Comparison of ENCODE assay signal across 9 cellular contexts in the genomic region with DNA sequence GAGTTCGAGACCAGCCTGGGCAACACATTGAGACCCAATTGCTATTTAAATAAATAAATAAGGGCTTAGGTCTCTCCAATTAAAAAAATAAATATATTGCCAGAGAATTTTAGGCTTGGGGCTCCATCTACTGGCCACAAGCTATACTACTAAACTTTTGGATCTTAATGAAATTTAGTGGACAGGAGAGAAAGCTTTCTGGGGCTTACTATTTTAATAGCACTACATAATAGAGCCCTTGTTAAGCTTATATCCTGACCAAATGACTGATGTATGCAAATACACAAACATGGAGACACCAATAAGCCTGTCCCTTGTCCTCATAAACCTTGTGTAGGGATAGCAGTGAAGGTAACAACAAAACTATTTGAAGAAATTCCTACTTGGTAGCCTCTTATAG. TPM values are rescaled to one million over a fixed set of nuclear protein-coding genes. Genes with fewer than 3 reads are reported as not detected.
DNase-seq lines count a peak whose midpoint lies in the region; ATAC-seq and TF ChIP-seq lines count a peak whose summit lies in the region.
"Had no signal": no experiment of that assay in that cellular context is flagged by ENCODE, and none has a peak within 500 bp of the region (broad histone marks: within the 10 kb centered on the region; RNA-seq: fewer than 3 reads in every experiment).

No MANE protein-coding gene starts in this region.

- DNase-seq in BJ (ENCODE audit: low read depth) (no peak), H9 (no peak), kidney glomerular epithelial cell (lab: John Stamatoyannopoulos, UW) (peak; percentile 44), ovary (no peak)
- peak; percentile 43 for DNase-seq in activated CD4-positive, alpha-beta T cell treated with anti-CD3 and anti-CD28 coated beads, Interleukin-2, amount 10 ng/mL, durations not matched to agents 7 days and 5 days
- no peak for DNase-seq in activated T-helper 2 cell treated with anti-CD3 and anti-CD28 coated beads, Interferon-gamma antibody, Interleukin-2, Interleukin-4, amounts not matched to agents 10 μg/mL and 5 μg/mL and 100 μg/mL, durations not matched to agents 14 hours and 24 hours and 36 hours (ENCODE audit: low spot score)
- no peak for DNase-seq in stimulated activated naive CD4-positive, alpha-beta T cell treated with Interleukin-2 at 50 U/mL for 16 hours (lab: John Stamatoyannopoulos, UW)

- H3K27me3 ChIP-seq in BJ (ENCODE audit: control insufficient read depth, insufficient read depth, low read length) (no peaks in the 10 kb centered on the region), H9 (ENCODE audit: insufficient read depth, low read length) (no peaks in the 10 kb centered on the region), ovary (no peaks in the 10 kb centered on the region)

- H2BK120ac ChIP-seq in H9 (ENCODE audit: low read depth, low read length, poor library complexity, severe bottlenecking): no peak overlapping the region

- no peak overlapping the region for H3K14ac ChIP-seq in H9 (ENCODE audit: insufficient read depth, low read length)

- TF ChIP-seq EP300 in ovary (IDR thresholded peaks at IDR 0.05): no peak

- peaks cover 31% of the 10 kb centered on the region for H3K36me3 ChIP-seq in BJ (ENCODE audit: control insufficient read depth, insufficient read depth, low read length)
- no peaks in the 10 kb centered on the region for H3K36me3 ChIP-seq in ovary

- no peak overlapping the region for H3K18ac ChIP-seq in H9 (ENCODE audit: insufficient read length, low read depth, low read length)

- CTCF ChIA-PET in BJ (lab: Yijun Ruan, JAX): interaction anchor here (0.5 to 2.7 kb wide), 26 partner anchors 9 to 911 kb away, joined by 3 to 25 read pairs (median 3); partner anchors contain the start of genes PAQR6 and SMG5
- CTCF ChIA-PET in activated CD4-positive, alpha-beta T cell treated with anti-CD3 and anti-CD28 coated beads, Interleukin-2, amount 10 ng/mL, durations not matched to agents 7 days and 5 days (lab: Charles Lee): interaction anchor here (0.6 to 1.9 kb wide), 16 partner anchors 9 to 190 kb away, joined by 3 to 8 read pairs (median 4); partner anchors contain the start of gene CCT3

- no peaks in the 10 kb centered on the region for H3K79me2 ChIP-seq in H9 (ENCODE audit: insufficient read depth, low read length)

- no peaks in the 10 kb centered on the region for H4K20me1 ChIP-seq in H9 (ENCODE audit: control insufficient read depth, insufficient read depth, insufficient read length)

- H3K36me3 Mint-ChIP-seq in H9 (ENCODE audit: insufficient read depth in 1 of 3, low read depth in 3 of 3): peaks cover 61 to 96% (median 87%) of the 10 kb centered on the region in 3 experiments
- peaks cover 43% of the 10 kb centered on the region for H3K36me3 Mint-ChIP-seq in activated CD4-positive, alpha-beta T cell treated with anti-CD3 and anti-CD28 coated beads, Interleukin-2, amount 10 ng/mL, durations not matched to agents 7 days and 5 days (ENCODE audit: low read depth)
- peaks cover 85% of the 10 kb centered on the region for H3K36me3 Mint-ChIP-seq in activated T-helper 2 cell treated with anti-CD3 and anti-CD28 coated beads, Interferon-gamma antibody, Interleukin-2, Interleukin-4, amounts not matched to agents 10 μg/mL and 5 μg/mL and 100 μg/mL, durations not matched to agents 14 hours and 24 hours and 36 hours (ENCODE audit: low read depth)

- no peak overlapping the region for H2BK12ac ChIP-seq in H9 (ENCODE audit: insufficient read length, low read depth, low read length)

- no peak overlapping the region for H3K56ac ChIP-seq in H9 (ENCODE audit: insufficient read length, low read depth, low read length)

- TF ChIP-seq POLR2A in ovary (IDR thresholded peaks at IDR 0.05): no peak

- H3K9me3 ChIP-seq in H9 (ENCODE audit: control insufficient read depth, low read depth, low read length) (no peaks in the 10 kb centered on the region), ovary (no peaks in the 10 kb centered on the region)

- H2AK5ac ChIP-seq in H9 (ENCODE audit: insufficient read length, low read length): no peak overlapping the region

- no peaks in the 10 kb centered on the region for H3K23me2 ChIP-seq in H9 (ENCODE audit: insufficient read length, low read depth, low read length, poor library complexity, severe bottlenecking)

- H3K27ac ChIP-seq in H9 (ENCODE audit: insufficient read length, low read depth, low read length) (no peak overlapping the region), ovary (no peak overlapping the region)

- no peaks in the 10 kb centered on the region for H3K79me1 ChIP-seq in H9 (ENCODE audit: insufficient read depth, low read depth, low read length, poor library complexity, severe bottlenecking)

- H2BK15ac ChIP-seq in H9 (ENCODE audit: low read depth, low read length): no peak overlapping the region

- no peak overlapping the region for H4K5ac ChIP-seq in H9 (ENCODE audit: insufficient read length, low read depth, low read length)

- no peak overlapping the region for H4K91ac ChIP-seq in H9 (ENCODE audit: insufficient read length, low read depth, low read length)

- intact Hi-C loops in activated T-helper 2 cell treated with anti-CD3 and anti-CD28 coated beads, Interferon-gamma antibody, Interleukin-2, Interleukin-4, amounts not matched to agents 10 μg/mL and 5 μg/mL and 100 μg/mL, durations not matched to agents 14 hours and 24 hours and 36 hours (cut with micrococcal nuclease): loop anchor here (5.0 to 10.0 kb wide), 2 partner anchors 37 to 175 kb away; partner anchors contain the start of genes SMG5 and TMEM79
- intact Hi-C loops in ovary (cut with DNase I): loop anchor here in 1 of 4 donors (5.0 kb wide), 1 partner anchor 172 kb away; no protein-coding TSS in a partner anchor

- no peak overlapping the region for H3K9ac ChIP-seq in H9 (ENCODE audit: extremely low read depth, insufficient read length, low read length)

- no peak for ATAC-seq in HG02623 (IDR thresholded peaks at IDR 0.05; ENCODE audit: unreplicated experiment)

- WGBS in H9 (ENCODE audit: extremely low coverage, insufficient read length, low lambda C conversion rate): no CpG with 5 or more reads among the region's 1 CpG
- WGBS in ovary, 3 donors: 68 to 82% (median 79%) methylated on average over 1 of the region's 1 CpG

- H3K4me1 Mint-ChIP-seq in H9: no peaks in the 10 kb centered on the region
- H3K4me1 Mint-ChIP-seq in activated CD4-positive, alpha-beta T cell treated with anti-CD3 and anti-CD28 coated beads, Interleukin-2, amount 10 ng/mL, durations not matched to agents 7 days and 5 days: no peaks in the 10 kb centered on the region
- no peaks in the 10 kb centered on the region for H3K4me1 Mint-ChIP-seq in activated T-helper 2 cell treated with anti-CD3 and anti-CD28 coated beads, Interferon-gamma antibody, Interleukin-2, Interleukin-4, amounts not matched to agents 10 μg/mL and 5 μg/mL and 100 μg/mL, durations not matched to agents 14 hours and 24 hours and 36 hours (ENCODE audit: low read depth)

- TF ChIP-seq CTCF in BJ (IDR thresholded peaks at IDR 0.05; ENCODE audit: insufficient read depth, low read depth, low read length) (peak; percentile 53), H9 (conservative IDR thresholded peaks at IDR 0.05) (peak; percentile 68), ovary (IDR thresholded peaks at IDR 0.05) (peak in 1 of 3 donors; percentile 13)

- no peak overlapping the region for H2BK20ac ChIP-seq in H9 (ENCODE audit: low read depth, low read length, poor library complexity, severe bottlenecking)

- POLR2A ChIA-PET in BJ (lab: Charles Lee): interaction anchor here (0.7 to 0.9 kb wide), 2 partner anchors 86 to 502 kb away, joined by 5 to 7 read pairs; no protein-coding TSS in a partner anchor
- POLR2A ChIA-PET in activated CD4-positive, alpha-beta T cell treated with anti-CD3 and anti-CD28 coated beads, Interleukin-2, amount 10 ng/mL, durations not matched to agents 7 days and 5 days (lab: Charles Lee): no interaction called here

- no peak overlapping the region for H3K4me3 ChIP-seq in BJ (ENCODE audit: low read depth, low read length)
- H3K4me3 ChIP-seq in ovary: no peak overlapping the region

- no peaks in the 10 kb centered on the region for H3K4me1 ChIP-seq in H9 (ENCODE audit: insufficient read depth, low read length)
- H3K4me1 ChIP-seq in ovary (ENCODE audit: insufficient read depth): no peaks in the 10 kb centered on the region

- no peaks in the 10 kb centered on the region for H3K27me3 Mint-ChIP-seq in H9 (ENCODE audit: low read depth)
- no peaks in the 10 kb centered on the region for H3K27me3 Mint-ChIP-seq in activated CD4-positive, alpha-beta T cell treated with anti-CD3 and anti-CD28 coated beads, Interleukin-2, amount 10 ng/mL, durations not matched to agents 7 days and 5 days
- H3K27me3 Mint-ChIP-seq in activated T-helper 2 cell treated with anti-CD3 and anti-CD28 coated beads, Interferon-gamma antibody, Interleukin-2, Interleukin-4, amounts not matched to agents 10 μg/mL and 5 μg/mL and 100 μg/mL, durations not matched to agents 14 hours and 24 hours and 36 hours (ENCODE audit: low read depth): no peaks in the 10 kb centered on the region

- H3K27ac Mint-ChIP-seq in H9: no peak overlapping the region
- H3K27ac Mint-ChIP-seq in activated CD4-positive, alpha-beta T cell treated with anti-CD3 and anti-CD28 coated beads, Interleukin-2, amount 10 ng/mL, durations not matched to agents 7 days and 5 days: no peak overlapping the region
- no peak overlapping the region for H3K27ac Mint-ChIP-seq in activated T-helper 2 cell treated with anti-CD3 and anti-CD28 coated beads, Interferon-gamma antibody, Interleukin-2, Interleukin-4, amounts not matched to agents 10 μg/mL and 5 μg/mL and 100 μg/mL, durations not matched to agents 14 hours and 24 hours and 36 hours

- no peaks in the 10 kb centered on the region for H3K9me3 Mint-ChIP-seq in H9
- no peaks in the 10 kb centered on the region for H3K9me3 Mint-ChIP-seq in activated CD4-positive, alpha-beta T cell treated with anti-CD3 and anti-CD28 coated beads, Interleukin-2, amount 10 ng/mL, durations not matched to agents 7 days and 5 days
- H3K9me3 Mint-ChIP-seq in activated T-helper 2 cell treated with anti-CD3 and anti-CD28 coated beads, Interferon-gamma antibody, Interleukin-2, Interleukin-4, amounts not matched to agents 10 μg/mL and 5 μg/mL and 100 μg/mL, durations not matched to agents 14 hours and 24 hours and 36 hours: no peaks in the 10 kb centered on the region

- no peak overlapping the region for H3K4me2 ChIP-seq in H9 (ENCODE audit: insufficient read depth, insufficient read length, low read length)

- H3K23ac ChIP-seq in H9 (ENCODE audit: insufficient read length, low read depth, low read length): no peak overlapping the region

- H3K4ac ChIP-seq in H9 (ENCODE audit: low read depth, low read length): no peak overlapping the region

- no peak overlapping the region for H3T11ph ChIP-seq in H9 (ENCODE audit: low read length)

- no peak overlapping the region for H2AFZ ChIP-seq in H9 (ENCODE audit: low read length)

- no peak overlapping the region for H4K8ac ChIP-seq in H9 (replicated peaks; ENCODE audit: insufficient read length, low read depth, low read length)

- no peak overlapping the region for H3K4me3 Mint-ChIP-seq in H9
- no peak overlapping the region for H3K4me3 Mint-ChIP-seq in activated CD4-positive, alpha-beta T cell treated with anti-CD3 and anti-CD28 coated beads, Interleukin-2, amount 10 ng/mL, durations not matched to agents 7 days and 5 days
- H3K4me3 Mint-ChIP-seq in activated T-helper 2 cell treated with anti-CD3 and anti-CD28 coated beads, Interferon-gamma antibody, Interleukin-2, Interleukin-4, amounts not matched to agents 10 μg/mL and 5 μg/mL and 100 μg/mL, durations not matched to agents 14 hours and 24 hours and 36 hours (ENCODE audit: low read depth): no peak overlapping the region

- H2BK5ac ChIP-seq in H9 (ENCODE audit: insufficient read length, low read length): no peak overlapping the region

RNA-seq across cellular contexts. Expression of gene CCT3, which starts 18.4 kb away (rescaled TPM):
- polyA plus RNA-seq in BJ (2011; rRNA removed): 275 and 299 TPM in 2 replicates
- 131 and 209 TPM in 2 replicates for polyA minus RNA-seq in BJ (2011; rRNA and poly(A)+ RNA removed)
- 515 and 524 TPM in 2 replicates for total RNA-seq in H9 (2021)
- 100 to 1,000 TPM; 186 to 228 TPM for total RNA-seq in activated CD4-positive, alpha-beta T cell treated with anti-CD3 and anti-CD28 coated beads, Interleukin-2, amount 10 ng/mL, durations not matched to agents 7 days and 5 days
- 504 and 517 TPM in 2 replicates for total RNA-seq in activated T-helper 2 cell treated with anti-CD3 and anti-CD28 coated beads, Interferon-gamma antibody, Interleukin-2, Interleukin-4, amounts not matched to agents 10 μg/mL and 5 μg/mL and 100 μg/mL, durations not matched to agents 14 hours and 24 hours and 36 hours
- 100 to 1,000 TPM; 157 to 228 (median 175) TPM for total RNA-seq in ovary
- polyA plus RNA-seq in ovary: 100 to 1,000 TPM; 119 to 230 TPM

RNA-seq across cellular contexts. Expression of gene TSACC, which starts 18.7 kb away (rescaled TPM):
- polyA plus RNA-seq in BJ (2011; rRNA removed) (0.52 and 0.59 TPM in 2 replicates), ovary (under 1 TPM in 1 of 2 donors, not detected in 1; 1.00 TPM)
- polyA minus RNA-seq in BJ (2011; rRNA and poly(A)+ RNA removed): not detected in 2 replicates
- total RNA-seq in H9 (2021) (2.3 and 2.4 TPM in 2 replicates), ovary (not detected)
- under 1 TPM; 0.50 to 0.89 TPM for total RNA-seq in activated CD4-positive, alpha-beta T cell treated with anti-CD3 and anti-CD28 coated beads, Interleukin-2, amount 10 ng/mL, durations not matched to agents 7 days and 5 days
- 0.39 TPM in 1 of 2 replicates, not detected in the other for total RNA-seq in activated T-helper 2 cell treated with anti-CD3 and anti-CD28 coated beads, Interferon-gamma antibody, Interleukin-2, Interleukin-4, amounts not matched to agents 10 μg/mL and 5 μg/mL and 100 μg/mL, durations not matched to agents 14 hours and 24 hours and 36 hours
- total RNA-seq: dermis microvascular lymphatic vessel endothelial cell had no signal

RNA-seq across cellular contexts. Expression of gene VHLL, which starts 20.6 kb away (rescaled TPM):
- polyA plus RNA-seq in BJ (2011; rRNA removed) (not detected in 2 replicates), ovary (not detected)
- not detected in 2 replicates for polyA minus RNA-seq in BJ (2011; rRNA and poly(A)+ RNA removed)
- total RNA-seq in H9 (2021) (not detected in 2 replicates), ovary (under 1 TPM in 4 of 7 donors, not detected in 3; 0.33 to 0.56 (median 0.40) TPM)
- under 1 TPM in 1 of 2 experiments, not detected in 1; 0.52 TPM for total RNA-seq in activated CD4-positive, alpha-beta T cell treated with anti-CD3 and anti-CD28 coated beads, Interleukin-2, amount 10 ng/mL, durations not matched to agents 7 days and 5 days
- total RNA-seq in activated T-helper 2 cell treated with anti-CD3 and anti-CD28 coated beads, Interferon-gamma antibody, Interleukin-2, Interleukin-4, amounts not matched to agents 10 μg/mL and 5 μg/mL and 100 μg/mL, durations not matched to agents 14 hours and 24 hours and 36 hours: not detected in 2 replicates

RNA-seq across cellular contexts. Expression of gene GLMP, which starts 24.2 kb away (rescaled TPM):
- 31.9 and 41.1 TPM in 2 replicates for polyA plus RNA-seq in BJ (2011; rRNA removed)
- 13.9 and 23.6 TPM in 2 replicates for polyA minus RNA-seq in BJ (2011; rRNA and poly(A)+ RNA removed)
- 49.2 and 49.4 TPM in 2 replicates for total RNA-seq in H9 (2021)
- 10 to 100 TPM; 33.2 to 33.6 TPM for total RNA-seq in activated CD4-positive, alpha-beta T cell treated with anti-CD3 and anti-CD28 coated beads, Interleukin-2, amount 10 ng/mL, durations not matched to agents 7 days and 5 days
- 19.1 and 19.8 TPM in 2 replicates for total RNA-seq in activated T-helper 2 cell treated with anti-CD3 and anti-CD28 coated beads, Interferon-gamma antibody, Interleukin-2, Interleukin-4, amounts not matched to agents 10 μg/mL and 5 μg/mL and 100 μg/mL, durations not matched to agents 14 hours and 24 hours and 36 hours
- total RNA-seq in ovary: 10 to 100 TPM; 20.2 to 47.9 (median 32.3) TPM
- 10 to 100 TPM; 33.0 to 42.0 TPM for polyA plus RNA-seq in ovary

RNA-seq across cellular contexts. Expression of gene TMEM79, which starts 35.5 kb away (rescaled TPM):
- polyA plus RNA-seq in BJ (2011; rRNA removed) (2.3 and 3.3 TPM in 2 replicates), ovary (1 to 10 TPM; 1.2 to 2.1 TPM)
- polyA minus RNA-seq in BJ (2011; rRNA and poly(A)+ RNA removed): 1.9 and 2.4 TPM in 2 replicates
- total RNA-seq in H9 (2021) (2.1 and 2.6 TPM in 2 replicates), ovary (1 to 10 TPM in 6 of 7 donors, under 1 TPM in 1; 0.80 to 3.3 (median 2.2) TPM)
- total RNA-seq in activated CD4-positive, alpha-beta T cell treated with anti-CD3 and anti-CD28 coated beads, Interleukin-2, amount 10 ng/mL, durations not matched to agents 7 days and 5 days: 10 to 100 TPM; 11.6 to 14.4 TPM
- 6.8 and 7.8 TPM in 2 replicates for total RNA-seq in activated T-helper 2 cell treated with anti-CD3 and anti-CD28 coated beads, Interferon-gamma antibody, Interleukin-2, Interleukin-4, amounts not matched to agents 10 μg/mL and 5 μg/mL and 100 μg/mL, durations not matched to agents 14 hours and 24 hours and 36 hours

Comparison
In these comparisons a context has a peak if more than half of its experiments do, and no peak if none do; other contexts are left out.
1. DNase-seq: peak in activated CD4-positive, alpha-beta T cell treated with anti-CD3 and anti-CD28 coated beads, Interleukin-2, amount 10 ng/mL, durations not matched to agents 7 days and 5 days (single experiment) and kidney glomerular epithelial cell (single experiment); none in BJ (single experiment), H9 (single experiment), activated T-helper 2 cell treated with anti-CD3 and anti-CD28 coated beads, Interferon-gamma antibody, Interleukin-2, Interleukin-4, amounts not matched to agents 10 μg/mL and 5 μg/mL and 100 μg/mL, durations not matched to agents 14 hours and 24 hours and 36 hours (single experiment), stimulated activated naive CD4-positive, alpha-beta T cell treated with Interleukin-2 at 50 U/mL for 16 hours (single experiment) and ovary (0 of 5).